19 cellular contexts compared by ENCODE assay signal in the genomic region with DNA sequence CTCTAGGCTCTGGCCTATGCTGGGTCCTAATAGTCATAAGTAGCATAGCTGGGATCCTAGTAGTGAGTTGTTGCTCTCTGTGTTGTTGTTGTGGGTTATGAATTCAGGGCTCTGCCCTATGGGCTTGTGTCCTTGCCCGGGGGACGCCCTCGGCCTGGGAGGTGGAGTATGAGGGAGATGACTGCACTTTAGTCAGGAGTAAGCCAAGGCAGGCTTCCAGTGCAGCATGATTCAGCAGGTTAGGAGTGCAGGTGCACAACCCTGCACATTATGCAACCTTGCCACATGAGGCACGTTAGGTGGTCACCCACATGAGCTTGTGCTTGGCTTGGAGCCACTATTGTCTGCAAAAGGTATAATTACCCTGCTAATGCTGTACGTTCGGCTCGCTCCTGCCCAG. TPM values are rescaled to one million over a fixed set of nuclear protein-coding genes. Genes with fewer than 3 reads are reported as not detected.
A peak's percentile ranks its signal among the peaks of the same experiment; 100 is the strongest.
DNase-seq lines count a peak whose midpoint lies in the region; ATAC-seq and TF ChIP-seq lines count a peak whose summit lies in the region.
"Had no signal": no experiment of that assay in that cellular context is flagged by ENCODE, and none has a peak within 500 bp of the region (broad histone marks: within the 10 kb centered on the region; RNA-seq: fewer than 3 reads in every experiment).

No MANE protein-coding gene starts in this region.

- H3K9me3 ChIP-seq in mammary epithelial cell (replicated peaks; ENCODE audit: insufficient read depth, low read length) (no peaks in the 10 kb centered on the region), smooth muscle cell (replicated peaks; ENCODE audit: low read depth) (no peaks in the 10 kb centered on the region), aorta (ENCODE audit: control insufficient read depth, low read length) (no peaks in the 10 kb centered on the region)
- H3K9me3 ChIP-seq: esophagus muscularis mucosa had no signal

- in situ Hi-C loops in Caki2 (cut with HindIII; ENCODE audit: low pct_unique_long_range_greater_than_20kb, low sequenced_read_pairs) (no loop called here), mammary epithelial cell (cut with MboI; ENCODE audit: low sequenced_read_pairs in 2 of 2) (no loop called here)

- no peaks in the 10 kb centered on the region for H3F3A ChIP-seq in smooth muscle cell (ENCODE audit: low read depth)

- H3K36me3 Mint-ChIP-seq in activated T-cell treated with anti-CD3 and anti-CD28 coated beads, Interleukin-2, amount 50 U/mL, for 72 hours (ENCODE audit: insufficient read depth in 2 of 2): peaks cover 0 to 3% of the 10 kb centered on the region in 2 donors
- H3K36me3 Mint-ChIP-seq: natural killer cell treated with Interleukin-12 subunit alpha and Interleukin-12 subunit beta and Interleukin-15 and Interleukin-18, amount 100 ng/mL, for 72 hours had no signal

- H3K79me2 ChIP-seq in mammary epithelial cell (ENCODE audit: insufficient read depth, low read length): no peaks in the 10 kb centered on the region
- H3K79me2 ChIP-seq in smooth muscle cell (ENCODE audit: low read depth): no peaks in the 10 kb centered on the region

- H3K9ac ChIP-seq in mammary epithelial cell (ENCODE audit: insufficient read depth, low read length) (no peak overlapping the region), smooth muscle cell (ENCODE audit: low read depth) (no peak overlapping the region)

- CTCF ChIA-PET in mammary epithelial cell (lab: Charles Lee; ENCODE audit: low non-redundant PET): interaction anchor here (0.7 kb wide), 1 partner anchor 9 kb away, joined by 6 read pairs; no protein-coding TSS in a partner anchor

- H3K27me3 ChIP-seq in mammary epithelial cell (ENCODE audit: insufficient read depth, low read length) (no peaks in the 10 kb centered on the region), kidney epithelial cell (ENCODE audit: control insufficient read depth, insufficient read depth, low read length) (peaks cover 2% of the 10 kb centered on the region), smooth muscle cell (ENCODE audit: low read depth) (no peaks in the 10 kb centered on the region), aorta (ENCODE audit: control insufficient read depth in 1 of 2, insufficient read depth in 2 of 2, low read length in 1 of 2) (no peaks in the 10 kb centered on the region)
- H3K27me3 ChIP-seq: esophagus muscularis mucosa had no signal

- H3K4me3 ChIP-seq in mammary epithelial cell (replicated peaks in 1 of 3; ENCODE audit: insufficient read depth in 1 of 3, low read depth in 2 of 3, low read length in 3 of 3): no peak overlapping the region
- no peak overlapping the region for H3K4me3 ChIP-seq in kidney epithelial cell (ENCODE audit: low read depth, low read length)
- H3K4me3 ChIP-seq in smooth muscle cell: no peak overlapping the region
- no peak overlapping the region for H3K4me3 ChIP-seq in aorta (ENCODE audit: low read length in 2 of 2)
- H3K4me3 ChIP-seq: esophagus muscularis mucosa, skin epidermis had no signal

- 0% methylated on average over 5 of the region's 7 CpGs for WGBS in mammary epithelial cell (ENCODE audit: low coverage, missing lambda C conversion rate)
- WGBS in smooth muscle cell (ENCODE audit: low lambda C conversion rate): 92% methylated on average over 7 of the region's 7 CpGs
- 88% methylated on average over 7 of the region's 7 CpGs for WGBS in aorta, 2 donors

- H3K4me2 ChIP-seq in mammary epithelial cell (ENCODE audit: insufficient read depth, low read depth, low read length): no peak overlapping the region
- no peak overlapping the region for H3K4me2 ChIP-seq in smooth muscle cell

- peaks cover 0 to 2% of the 10 kb centered on the region in 2 donors for H3K9me3 Mint-ChIP-seq in activated T-cell treated with anti-CD3 and anti-CD28 coated beads, Interleukin-2, amount 50 U/mL, for 72 hours
- H3K9me3 Mint-ChIP-seq: dendritic cell treated with granulocyte-macrophage colony-stimulating factor and Interleukin-4, amounts not matched to agents 40 ng/mL and 50 ng/mL, for 4 days; natural killer cell treated with Interleukin-12 subunit alpha and Interleukin-12 subunit beta and Interleukin-15 and Interleukin-18, amount 100 ng/mL, for 72 hours had no signal

- H2AFZ ChIP-seq in mammary epithelial cell (ENCODE audit: low read depth, low read length) (no peak overlapping the region), smooth muscle cell (ENCODE audit: low read depth) (no peak overlapping the region)

- no peak overlapping the region for H3K27ac Mint-ChIP-seq in activated T-cell treated with anti-CD3 and anti-CD28 coated beads, Interleukin-2, amount 50 U/mL, for 72 hours
- H3K27ac Mint-ChIP-seq: activated T-helper 17 cell treated with anti-CD3 and anti-CD28 coated beads, Interleukin-2, amount 50 U/mL, for 72 hours; dendritic cell treated with granulocyte-macrophage colony-stimulating factor and Interleukin-4, amounts not matched to agents 40 ng/mL and 50 ng/mL, for 4 days; memory B cell; natural killer cell treated with Interleukin-12 subunit alpha and Interleukin-12 subunit beta and Interleukin-15 and Interleukin-18, amount 100 ng/mL, for 72 hours had no signal

- ATAC-seq in activated T-cell treated with anti-CD3 and anti-CD28 coated beads, Interleukin-2, amount 50 U/mL, for 72 hours (replicated peaks in 1 of 2): no peak
- ATAC-seq in aorta (ENCODE audit: low FRiP score): no peak
- ATAC-seq: activated T-helper 17 cell treated with anti-CD3 and anti-CD28 coated beads, Interleukin-2, amount 50 U/mL, for 72 hours had no signal

- intact Hi-C loops in mammary epithelial cell (cut with micrococcal nuclease) (loop anchor here (5.0 kb wide), 1 partner anchor 59 kb away; the partner anchor contains the start of gene CCDC149), aorta (cut with DNase I) (loop anchor here in 1 of 2 donors (10.0 kb wide), 1 partner anchor 166 kb away; no protein-coding TSS in a partner anchor)

- H3K36me3 ChIP-seq in mammary epithelial cell (ENCODE audit: insufficient read depth, low read length) (no peaks in the 10 kb centered on the region), kidney epithelial cell (ENCODE audit: control insufficient read depth, insufficient read depth, low read length) (no peaks in the 10 kb centered on the region), smooth muscle cell (ENCODE audit: low read depth) (no peaks in the 10 kb centered on the region), aorta (ENCODE audit: control insufficient read depth in 1 of 2, insufficient read depth in 2 of 2, low read length in 1 of 2) (no peaks in the 10 kb centered on the region)
- H3K36me3 ChIP-seq: esophagus muscularis mucosa had no signal

- TF ChIP-seq CTCF in mammary epithelial cell (conservative IDR thresholded peaks at IDR 0.05 in 1 of 2, IDR thresholded peaks at IDR 0.05 in 1 of 2; ENCODE audit: extremely low read depth in 1 of 2, insufficient read depth in 1 of 2, low read depth in 1 of 2, low read length in 2 of 2) (no peak), kidney epithelial cell (IDR thresholded peaks at IDR 0.05; ENCODE audit: insufficient read depth, low read length, poor library complexity, severe bottlenecking) (no peak), smooth muscle cell (IDR thresholded peaks at IDR 0.05; ENCODE audit: borderline replicate concordance, insufficient read depth, poor library complexity, severe bottlenecking) (no peak)

- no TSS peak for BruUV-seq in mammary epithelial cell (replicated peaks; lab: Mats Ljungman, UMichigan)

- H3K27ac ChIP-seq in mammary epithelial cell (ENCODE audit: insufficient read depth, low read depth, low read length): no peak overlapping the region
- H3K27ac ChIP-seq in smooth muscle cell (ENCODE audit: low read depth): no peak overlapping the region
- no peak overlapping the region for H3K27ac ChIP-seq in aorta (ENCODE audit: low read depth in 1 of 2, low read length in 2 of 2)
- H3K27ac ChIP-seq: esophagus muscularis mucosa, skin epidermis had no signal

- no peak overlapping the region for H3K4me3 Mint-ChIP-seq in activated T-cell treated with anti-CD3 and anti-CD28 coated beads, Interleukin-2, amount 50 U/mL, for 72 hours
- H3K4me3 Mint-ChIP-seq: activated T-helper 17 cell treated with anti-CD3 and anti-CD28 coated beads, Interleukin-2, amount 50 U/mL, for 72 hours; dendritic cell treated with granulocyte-macrophage colony-stimulating factor and Interleukin-4, amounts not matched to agents 40 ng/mL and 50 ng/mL, for 4 days; memory B cell; natural killer cell treated with Interleukin-12 subunit alpha and Interleukin-12 subunit beta and Interleukin-15 and Interleukin-18, amount 100 ng/mL, for 72 hours had no signal

- H3K4me1 Mint-ChIP-seq in activated T-cell treated with anti-CD3 and anti-CD28 coated beads, Interleukin-2, amount 50 U/mL, for 72 hours (ENCODE audit: low read depth): no peaks in the 10 kb centered on the region
- H3K4me1 Mint-ChIP-seq: activated T-helper 17 cell treated with anti-CD3 and anti-CD28 coated beads, Interleukin-2, amount 50 U/mL, for 72 hours had no signal

- H4K20me1 ChIP-seq in mammary epithelial cell (ENCODE audit: insufficient read depth, low read length) (no peaks in the 10 kb centered on the region), smooth muscle cell (ENCODE audit: low read depth) (no peaks in the 10 kb centered on the region)

- H3K27me3 Mint-ChIP-seq in activated T-cell treated with anti-CD3 and anti-CD28 coated beads, Interleukin-2, amount 50 U/mL, for 72 hours (ENCODE audit: low read depth): peaks cover 22% of the 10 kb centered on the region
- H3K27me3 Mint-ChIP-seq: dendritic cell treated with granulocyte-macrophage colony-stimulating factor and Interleukin-4, amounts not matched to agents 40 ng/mL and 50 ng/mL, for 4 days had no signal

- TF ChIP-seq RAD21 in Ishikawa (IDR thresholded peaks at IDR 0.05; ENCODE audit: low read depth): no peak

- H3K4me1 ChIP-seq in mammary epithelial cell (ENCODE audit: insufficient read depth, low read length) (peaks cover 7% of the 10 kb centered on the region), smooth muscle cell (ENCODE audit: low read depth) (no peaks in the 10 kb centered on the region), aorta (ENCODE audit: control insufficient read depth in 1 of 2, insufficient read depth in 2 of 2, low read length in 2 of 2) (no peaks in the 10 kb centered on the region)
- H3K4me1 ChIP-seq: esophagus muscularis mucosa had no signal

- dilution Hi-C loops in mammary epithelial cell (cut with HindIII; ENCODE audit: low sequenced_read_pairs): no loop called here

- TF ChIP-seq EP300 in Ishikawa (IDR thresholded peaks at IDR 0.05; ENCODE audit: borderline replicate concordance): peak; percentile 74; the same call in 1 of the 2 replicates

- peak; percentile 68 for DNase-seq in Caki2 (ENCODE audit: low read depth)
- peak; percentile 79 for DNase-seq in mammary epithelial cell
- DNase-seq in kidney epithelial cell (ENCODE audit: low read depth): peak; percentile 54
- no peak for DNase-seq in smooth muscle cell (lab: John Stamatoyannopoulos, UW; ENCODE audit: unreplicated experiment)
- no peak for DNase-seq in activated T-cell treated with anti-CD3 and anti-CD28 coated beads, Interleukin-2, amount 50 U/mL, for 72 hours
- no peak for DNase-seq in stimulated activated CD4-positive, alpha-beta T cell treated with anti-CD3 and anti-CD28 coated beads, Interleukin-4, amount 100 ng/mL, for 4 hours
- DNase-seq in aorta: no peak
- DNase-seq: glutamatergic neuron; NCI-H2029; NCI-H524; OCI-M1; stimulated activated CD4-positive, alpha-beta T cell treated with anti-CD3 and anti-CD28 coated beads, Interleukin-4, amount 100 ng/mL, for 24 hours had no signal

RNA-seq across cellular contexts. Expression of gene CCDC149, which starts 58.4 kb away (rescaled TPM):
- 5.5 and 6.2 TPM in 2 replicates for total RNA-seq in Caki2 (2014; rRNA removed; shearing (Covaris generic); ENCODE audit: low replicate concordance)
- 1 to 10 TPM; 4.8 to 7.7 TPM for total RNA-seq in mammary epithelial cell
- polyA plus RNA-seq in mammary epithelial cell: 2.2 TPM
- 1.2 TPM for polyA minus RNA-seq in mammary epithelial cell
- 4.9 and 8.0 TPM in 2 replicates for total RNA-seq in kidney epithelial cell
- total RNA-seq in smooth muscle cell: 5.5 and 12.5 TPM in 2 replicates
- polyA plus RNA-seq in smooth muscle cell: 7.2 and 10.7 TPM in 2 replicates
- total RNA-seq in activated T-cell treated with anti-CD3 and anti-CD28 coated beads, Interleukin-2, amount 50 U/mL, for 72 hours: under 1 TPM; 0.19 to 0.24 TPM
- total RNA-seq in aorta: 10 to 100 TPM; 31.3 to 43.4 TPM
- polyA plus RNA-seq in aorta: 10 to 100 TPM; 10.6 to 15.7 TPM
- total RNA-seq: activated T-helper 17 cell treated with anti-CD3 and anti-CD28 coated beads, Interleukin-2, amount 50 U/mL, for 72 hours; natural killer cell treated with Interleukin-12 subunit alpha and Interleukin-12 subunit beta and Interleukin-15 and Interleukin-18, amount 100 ng/mL, for 72 hours had no signal

RNA-seq across cellular contexts. Expression of gene LGI2, which starts 59.6 kb away (rescaled TPM):
- not detected in 2 replicates for total RNA-seq in Caki2 (2014; rRNA removed; shearing (Covaris generic); ENCODE audit: low replicate concordance)
- not detected for total RNA-seq in mammary epithelial cell
- not detected for polyA plus RNA-seq in mammary epithelial cell
- not detected for polyA minus RNA-seq in mammary epithelial cell
- total RNA-seq in kidney epithelial cell: 0.25 and 0.75 TPM in 2 replicates
- total RNA-seq in smooth muscle cell: 3.1 and 9.1 TPM in 2 replicates
- 2.1 and 9.3 TPM in 2 replicates for polyA plus RNA-seq in smooth muscle cell
- total RNA-seq in activated T-cell treated with anti-CD3 and anti-CD28 coated beads, Interleukin-2, amount 50 U/mL, for 72 hours: not detected
- 10 to 100 TPM; 10.3 to 13.7 TPM for total RNA-seq in aorta
- under 1 TPM; 0.79 to 0.88 TPM for polyA plus RNA-seq in aorta
- total RNA-seq: activated T-helper 17 cell treated with anti-CD3 and anti-CD28 coated beads, Interleukin-2, amount 50 U/mL, for 72 hours; natural killer cell treated with Interleukin-12 subunit alpha and Interleukin-12 subunit beta and Interleukin-15 and Interleukin-18, amount 100 ng/mL, for 72 hours had no signal

Comparison
In these comparisons a context has a peak if more than half of its experiments do, and no peak if none do; other contexts are left out.
1. DNase-seq: peak in Caki2 (single experiment), mammary epithelial cell (single experiment) and kidney epithelial cell (single experiment); none in smooth muscle cell (single experiment), activated T-cell treated with anti-CD3 and anti-CD28 coated beads, Interleukin-2, amount 50 U/mL, for 72 hours (0 of 2), stimulated activated CD4-positive, alpha-beta T cell treated with anti-CD3 and anti-CD28 coated beads, Interleukin-4, amount 100 ng/mL, for 4 hours (0 of 2) and aorta (0 of 2).